ENCODE assay signal across 1 cellular context in the genomic region with DNA sequence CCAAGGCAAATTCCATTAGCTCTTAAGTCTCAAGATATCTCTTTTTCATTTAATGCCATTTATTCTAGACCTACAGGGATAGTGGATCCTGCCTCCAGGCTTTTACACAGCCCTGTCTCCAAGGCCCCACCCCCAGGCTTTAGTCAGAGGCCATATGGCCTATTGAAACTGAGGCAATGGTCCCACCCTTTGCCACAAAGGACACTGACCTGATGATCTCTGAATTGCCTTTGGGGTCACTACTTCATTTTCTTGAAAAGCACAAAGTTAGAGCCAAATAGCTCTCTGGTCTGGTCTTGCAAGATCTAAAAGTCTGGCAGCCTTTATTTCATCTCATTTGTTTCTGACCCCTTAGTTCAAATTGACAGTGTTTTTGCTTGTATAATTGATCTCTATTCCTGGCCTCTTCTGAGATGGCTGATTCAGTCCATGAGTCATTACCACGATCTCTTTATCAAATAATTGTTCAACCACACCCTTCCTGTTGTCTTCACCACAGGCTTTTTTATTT.
TF ChIP-seq lines count a peak whose summit lies in the region.

No MANE protein-coding gene starts in this region.

TF ChIP-seq in SK-N-SH, 30 proteins besides CTCF, POLR2A, EP300 and RAD21 (continued from another document):
- no peak for TF ChIP-seq USF2 (IDR thresholded peaks at IDR 0.05; ENCODE audit: borderline replicate concordance, low read depth, low read length)
- no peak for TF ChIP-seq RCOR1 (IDR thresholded peaks at IDR 0.05; ENCODE audit: low read length)
- TF ChIP-seq MXI1 (IDR thresholded peaks at IDR 0.05; ENCODE audit: low read depth, low read length) = no peak
- no peak for TF ChIP-seq POLR2AphosphoS5 (IDR thresholded peaks at IDR 0.05; ENCODE audit: low read depth, low read length)
- TF ChIP-seq NRF1 (IDR thresholded peaks at IDR 0.05; ENCODE audit: low read depth, low read length) = no peak
- TF ChIP-seq, protein P1, sequence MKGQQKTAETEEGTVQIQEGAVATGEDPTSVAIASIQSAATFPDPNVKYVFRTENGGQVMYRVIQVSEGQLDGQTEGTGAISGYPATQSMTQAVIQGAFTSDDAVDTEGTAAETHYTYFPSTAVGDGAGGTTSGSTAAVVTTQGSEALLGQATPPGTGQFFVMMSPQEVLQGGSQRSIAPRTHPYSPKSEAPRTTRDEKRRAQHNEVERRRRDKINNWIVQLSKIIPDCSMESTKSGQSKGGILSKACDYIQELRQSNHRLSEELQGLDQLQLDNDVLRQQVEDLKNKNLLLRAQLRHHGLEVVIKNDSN (IDR thresholded peaks at IDR 0.05; ENCODE audit: borderline replicate concordance, low read depth) = no peak
- no peak for TF ChIP-seq NFIC (IDR thresholded peaks at IDR 0.05; ENCODE audit: borderline replicate concordance)
- peak; percentile 41; the same call in 1 of the 2 replicates for TF ChIP-seq TCF12 (IDR thresholded peaks at IDR 0.05)
TF ChIP-seq in SK-N-SH: peak in this region for 3.
